9 cellular contexts compared by ENCODE assay signal in genomic region chr1:36248250-36248894, GRCh38. TPM values are rescaled to one million over a fixed set of nuclear protein-coding genes. Genes with fewer than 3 reads are reported as not detected.
DNase-seq lines count a peak whose midpoint lies in the region; ATAC-seq and TF ChIP-seq lines count a peak whose summit lies in the region.
"Had no signal": no experiment of that assay in that cellular context is flagged by ENCODE, and none has a peak within 500 bp of the region (broad histone marks: within the 10 kb centered on the region; RNA-seq: fewer than 3 reads in every experiment).

No MANE protein-coding gene starts in this region.

- intact Hi-C loops in activated CD4-positive, alpha-beta T cell treated with anti-CD3 and anti-CD28 coated beads, Interleukin-2, amount 10 ng/mL, durations not matched to agents 24 days and 14 days (cut with micrococcal nuclease): no loop called here
- intact Hi-C loops in transverse colon (cut with DNase I; ENCODE audit: low total_unique reads): no loop called here

- no peaks in the 10 kb centered on the region for H3K27me3 ChIP-seq in transverse colon

- peak overlapping the region; percentile 31 for H3K27ac Mint-ChIP-seq in activated CD4-positive, alpha-beta T cell treated with anti-CD3 and anti-CD28 coated beads, Interleukin-2, amount 10 ng/mL, durations not matched to agents 24 days and 14 days
- peak overlapping the region; percentile 22 for H3K27ac Mint-ChIP-seq in activated CD4-positive, alpha-beta memory T cell treated with anti-CD3 and anti-CD28 coated beads, Interleukin-2, amount 10 ng/mL, durations not matched to agents 7 days and 5 days
- H3K27ac Mint-ChIP-seq: T-helper 1 cell treated with Interleukin-12 subunit alpha and Interleukin-12 subunit beta and Interleukin-4 antibody, amounts not matched to agents 30 μg/mL and 1 μg/mL, for 36 hours had no signal

- no peaks in the 10 kb centered on the region for H3K36me3 ChIP-seq in transverse colon

- H3K9me3 Mint-ChIP-seq in activated CD4-positive, alpha-beta T cell treated with anti-CD3 and anti-CD28 coated beads, Interleukin-2, amount 10 ng/mL, durations not matched to agents 24 days and 14 days: no peaks in the 10 kb centered on the region
- H3K9me3 Mint-ChIP-seq in activated CD4-positive, alpha-beta memory T cell treated with anti-CD3 and anti-CD28 coated beads, Interleukin-2, amount 10 ng/mL, durations not matched to agents 7 days and 5 days: no peaks in the 10 kb centered on the region
- H3K9me3 Mint-ChIP-seq: T-helper 1 cell treated with Interleukin-12 subunit alpha and Interleukin-12 subunit beta and Interleukin-4 antibody, amounts not matched to agents 30 μg/mL and 1 μg/mL, for 36 hours had no signal

- 40 to 50% methylated on average over 4 of the region's 4 CpGs for WGBS in transverse colon (ENCODE audit: low coverage in 1 of 2), 2 donors

- H3K4me1 Mint-ChIP-seq in activated CD4-positive, alpha-beta T cell treated with anti-CD3 and anti-CD28 coated beads, Interleukin-2, amount 10 ng/mL, durations not matched to agents 24 days and 14 days: peaks cover 28% of the 10 kb centered on the region
- peaks cover 33% of the 10 kb centered on the region for H3K4me1 Mint-ChIP-seq in activated CD4-positive, alpha-beta memory T cell treated with anti-CD3 and anti-CD28 coated beads, Interleukin-2, amount 10 ng/mL, durations not matched to agents 7 days and 5 days

- DNase-seq in activated CD4-positive, alpha-beta T cell treated with anti-CD3 and anti-CD28 coated beads, Interleukin-2, amount 10 ng/mL, durations not matched to agents 24 days and 14 days: no peak
- DNase-seq in activated CD4-positive, alpha-beta T cell treated with anti-CD3 and anti-CD28 coated beads for 1 hour: no peak
- no peak for DNase-seq in activated CD4-positive, alpha-beta memory T cell treated with anti-CD3 and anti-CD28 coated beads, Interleukin-2, amount 10 ng/mL, durations not matched to agents 7 days and 5 days
- peak; percentile 44 for DNase-seq in hepatic stellate cell (ENCODE audit: low spot score)
- DNase-seq in transverse colon: peak; percentile 53
- DNase-seq in NCI-H2196 (lab: John Stamatoyannopoulos, UW; ENCODE audit: unreplicated experiment): no peak
- DNase-seq in DMS 273 (lab: John Stamatoyannopoulos, UW; ENCODE audit: unreplicated experiment): no peak

- peaks cover 25% of the 10 kb centered on the region for H3K36me3 Mint-ChIP-seq in activated CD4-positive, alpha-beta T cell treated with anti-CD3 and anti-CD28 coated beads, Interleukin-2, amount 10 ng/mL, durations not matched to agents 24 days and 14 days (ENCODE audit: low read depth)
- peaks cover 39% of the 10 kb centered on the region for H3K36me3 Mint-ChIP-seq in activated CD4-positive, alpha-beta memory T cell treated with anti-CD3 and anti-CD28 coated beads, Interleukin-2, amount 10 ng/mL, durations not matched to agents 7 days and 5 days (ENCODE audit: low read depth)

- POLR2A ChIA-PET in activated CD4-positive, alpha-beta memory T cell treated with anti-CD3 and anti-CD28 coated beads, Interleukin-2, amount 10 ng/mL, durations not matched to agents 7 days and 5 days (lab: Charles Lee): no interaction called here

- ATAC-seq in GM18868 (IDR thresholded peaks at IDR 0.05; ENCODE audit: unreplicated experiment): no peak

- no peak for TF ChIP-seq POLR2A in transverse colon (IDR thresholded peaks at IDR 0.05)

- in situ Hi-C loops in transverse colon (cut with MboI; ENCODE audit: low pct_ligation_motif_present in 1 of 4, low pct_unique_long_range_greater_than_20kb in 1 of 4, low sequenced_read_pairs in 3 of 4): no loop called here

- peaks cover 12 to 79% (median 35%) of the 10 kb centered on the region in 4 donors for H3K4me1 ChIP-seq in transverse colon

- TF ChIP-seq CTCF in transverse colon (IDR thresholded peaks at IDR 0.05): no peak

- no peak overlapping the region for H3K4me3 ChIP-seq in transverse colon

- no peaks in the 10 kb centered on the region for H3K9me3 ChIP-seq in transverse colon

- TF ChIP-seq EP300 in transverse colon (IDR thresholded peaks at IDR 0.05; ENCODE audit: low read depth): no peak

- peak overlapping the region; percentile 47 to 74 (median 65) for H3K27ac ChIP-seq in transverse colon

- no peaks in the 10 kb centered on the region for H3K27me3 Mint-ChIP-seq in activated CD4-positive, alpha-beta T cell treated with anti-CD3 and anti-CD28 coated beads, Interleukin-2, amount 10 ng/mL, durations not matched to agents 24 days and 14 days
- no peaks in the 10 kb centered on the region for H3K27me3 Mint-ChIP-seq in activated CD4-positive, alpha-beta memory T cell treated with anti-CD3 and anti-CD28 coated beads, Interleukin-2, amount 10 ng/mL, durations not matched to agents 7 days and 5 days

- H3K4me3 Mint-ChIP-seq in activated CD4-positive, alpha-beta T cell treated with anti-CD3 and anti-CD28 coated beads, Interleukin-2, amount 10 ng/mL, durations not matched to agents 24 days and 14 days: no peak overlapping the region
- H3K4me3 Mint-ChIP-seq in activated CD4-positive, alpha-beta memory T cell treated with anti-CD3 and anti-CD28 coated beads, Interleukin-2, amount 10 ng/mL, durations not matched to agents 7 days and 5 days: no peak overlapping the region
- H3K4me3 Mint-ChIP-seq: T-helper 1 cell treated with Interleukin-12 subunit alpha and Interleukin-12 subunit beta and Interleukin-4 antibody, amounts not matched to agents 30 μg/mL and 1 μg/mL, for 36 hours had no signal

- CTCF ChIA-PET in activated CD4-positive, alpha-beta memory T cell treated with anti-CD3 and anti-CD28 coated beads, Interleukin-2, amount 10 ng/mL, durations not matched to agents 7 days and 5 days (lab: Charles Lee): interaction anchor here (0.7 kb wide), 1 partner anchor 177 kb away, joined by 3 read pairs; no protein-coding TSS in a partner anchor

RNA-seq across cellular contexts. Expression of gene THRAP3, which starts 24.1 kb away (rescaled TPM):
- 157 and 161 TPM in 2 replicates for total RNA-seq in activated CD4-positive, alpha-beta T cell treated with anti-CD3 and anti-CD28 coated beads, Interleukin-2, amount 10 ng/mL, durations not matched to agents 24 days and 14 days
- total RNA-seq in activated CD4-positive, alpha-beta memory T cell treated with anti-CD3 and anti-CD28 coated beads, Interleukin-2, amount 10 ng/mL, durations not matched to agents 7 days and 5 days: 100 to 1,000 TPM; 128 to 133 TPM
- total RNA-seq in transverse colon: 10 to 100 TPM; 25.8 to 73.7 (median 59.9) TPM

RNA-seq across cellular contexts. Expression of gene SH3D21, which starts 57.8 kb away (rescaled TPM):
- total RNA-seq in activated CD4-positive, alpha-beta T cell treated with anti-CD3 and anti-CD28 coated beads, Interleukin-2, amount 10 ng/mL, durations not matched to agents 24 days and 14 days: 17.0 and 19.4 TPM in 2 replicates
- total RNA-seq in activated CD4-positive, alpha-beta memory T cell treated with anti-CD3 and anti-CD28 coated beads, Interleukin-2, amount 10 ng/mL, durations not matched to agents 7 days and 5 days: 10 to 100 TPM; 18.9 to 19.3 TPM
- 100 to 1,000 TPM in 1 of 4 donors, 10 to 100 TPM in 3; 12.7 to 143 (median 15.9) TPM for total RNA-seq in transverse colon

Comparison
In these comparisons a context has a peak if more than half of its experiments do, and no peak if none do; other contexts are left out.
1. DNase-seq: peak in hepatic stellate cell (single experiment) and transverse colon (single experiment); none in activated CD4-positive, alpha-beta T cell treated with anti-CD3 and anti-CD28 coated beads, Interleukin-2, amount 10 ng/mL, durations not matched to agents 24 days and 14 days (single experiment), activated CD4-positive, alpha-beta T cell treated with anti-CD3 and anti-CD28 coated beads for 1 hour (single experiment), activated CD4-positive, alpha-beta memory T cell treated with anti-CD3 and anti-CD28 coated beads, Interleukin-2, amount 10 ng/mL, durations not matched to agents 7 days and 5 days (single experiment), NCI-H2196 (single experiment) and DMS 273 (single experiment).